Comparison of ENCODE assay signal across 30 cellular contexts in genomic region chr7:7609330-7609729, GRCh38.
"Had no signal": no experiment of that assay in that cellular context is flagged by ENCODE, and none has a peak within 500 bp of the region (broad histone marks: within the 10 kb centered on the region; RNA-seq: fewer than 3 reads in every experiment).

No MANE protein-coding gene starts in this region.

- H3K27me3 Mint-ChIP-seq: activated CD8-positive, alpha-beta memory T cell treated with anti-CD3 and anti-CD28 coated beads, Interleukin-2, amount 10 ng/mL, durations not matched to agents 7 days and 5 days; activated T-cell treated with anti-CD3 and anti-CD28 coated beads, Interleukin-2, amount 50 U/mL, for 24 hours had no signal

- FAIRE-seq: bronchial epithelial cell had no signal

- H3K4me1 ChIP-seq: ascending aorta, body of pancreas, Peyer's patch, SJSA1 had no signal

- H3K27ac ChIP-seq: ascending aorta, body of pancreas, coronary artery, Peyer's patch, SJSA1 had no signal

- H3K4me1 Mint-ChIP-seq: activated CD8-positive, alpha-beta memory T cell treated with anti-CD3 and anti-CD28 coated beads, Interleukin-2, amount 10 ng/mL, durations not matched to agents 7 days and 5 days had no signal

- ATAC-seq: activated CD4-positive, CD25-positive, alpha-beta regulatory T cell treated with anti-CD3 and anti-CD28 coated beads, Interleukin-2, amount 50 U/mL, for 24 hours; activated CD8-positive, alpha-beta memory T cell treated with anti-CD3 and anti-CD28 coated beads, Interleukin-2, amount 10 ng/mL, durations not matched to agents 7 days and 5 days; body of pancreas had no signal

- H3K27ac Mint-ChIP-seq: activated CD8-positive, alpha-beta memory T cell treated with anti-CD3 and anti-CD28 coated beads, Interleukin-2, amount 10 ng/mL, durations not matched to agents 7 days and 5 days; activated T-cell treated with anti-CD3 and anti-CD28 coated beads, Interleukin-2, amount 50 U/mL, for 24 hours; activated T-helper 1 cell treated with anti-CD3 and anti-CD28 coated beads, Interleukin-12 subunit alpha, Interleukin-12 subunit beta, Interleukin-2, Interleukin-4 antibody, amounts not matched to agents 30 ng/mL and 10 ng/mL and 1 ng/mL, durations not matched to agents 14 hours and 24 hours and 36 hours; T-helper 1 cell treated with Interleukin-12 subunit alpha and Interleukin-12 subunit beta and Interleukin-4 antibody, amounts not matched to agents 30 μg/mL and 1 μg/mL, for 36 hours had no signal

- H3K9me3 ChIP-seq: ascending aorta, body of pancreas, Peyer's patch, SJSA1 had no signal

- H3K4me3 ChIP-seq: ascending aorta, body of pancreas, coronary artery, Peyer's patch, SJSA1 had no signal

- H3K4me3 Mint-ChIP-seq: activated CD8-positive, alpha-beta memory T cell treated with anti-CD3 and anti-CD28 coated beads, Interleukin-2, amount 10 ng/mL, durations not matched to agents 7 days and 5 days; activated T-cell treated with anti-CD3 and anti-CD28 coated beads, Interleukin-2, amount 50 U/mL, for 24 hours; activated T-helper 1 cell treated with anti-CD3 and anti-CD28 coated beads, Interleukin-12 subunit alpha, Interleukin-12 subunit beta, Interleukin-2, Interleukin-4 antibody, amounts not matched to agents 30 ng/mL and 10 ng/mL and 1 ng/mL, durations not matched to agents 14 hours and 24 hours and 36 hours; T-helper 1 cell treated with Interleukin-12 subunit alpha and Interleukin-12 subunit beta and Interleukin-4 antibody, amounts not matched to agents 30 μg/mL and 1 μg/mL, for 36 hours had no signal

- H3K27me3 ChIP-seq: ascending aorta, body of pancreas, Peyer's patch, SJSA1 had no signal

- H3K9me3 Mint-ChIP-seq: activated T-cell treated with anti-CD3 and anti-CD28 coated beads, Interleukin-2, amount 50 U/mL, for 24 hours; activated T-helper 1 cell treated with anti-CD3 and anti-CD28 coated beads, Interleukin-12 subunit alpha, Interleukin-12 subunit beta, Interleukin-2, Interleukin-4 antibody, amounts not matched to agents 30 ng/mL and 10 ng/mL and 1 ng/mL, durations not matched to agents 14 hours and 24 hours and 36 hours; T-helper 1 cell treated with Interleukin-12 subunit alpha and Interleukin-12 subunit beta and Interleukin-4 antibody, amounts not matched to agents 30 μg/mL and 1 μg/mL, for 36 hours had no signal

- DNase-seq: activated CD4-positive, alpha-beta T cell treated with anti-CD3 and anti-CD28 coated beads for 48 hours; activated CD4-positive, alpha-beta T cell treated with anti-CD3 and anti-CD28 coated beads, Interleukin-2, amount 50 U/mL, for 48 hours; activated CD8-positive, alpha-beta memory T cell treated with anti-CD3 and anti-CD28 coated beads, Interleukin-2, amount 10 ng/mL, durations not matched to agents 7 days and 5 days; activated effector memory CD4-positive, alpha-beta T cell treated with anti-CD3 and anti-CD28 coated beads, Interleukin-2, amount 50 U/mL, for 16 hours; activated naive CD4-positive, alpha-beta T cell treated with Interleukin-2 at 50 U/mL for 16 hours; activated T-cell treated with anti-CD3 and anti-CD28 coated beads, Interleukin-2, amount 50 U/mL, for 24 hours; amniotic stem cell; body of pancreas; central memory CD4-positive, alpha-beta T cell; Kasumi-1; MV-4-11; NCI-H1092 treated with DMSO at 0.1 percent for 48 hours; NCI-H1417 treated with DMSO at 0.1 percent for 48 hours; NCI-H1694; NCI-H2029; NCI-H2107; NCI-H2171 treated with DMSO at 0.1 percent for 48 hours; NCI-H226; NCI-H526; NCI-H82; NK-92 treated with Interleukin-12 subunit alpha and Interleukin-12 subunit beta, amount 100 ng/mL, for 24 hours; Peyer's patch; SHP77 had no signal
